Comparison of ENCODE assay signal across 1 cellular context in the genomic region with DNA sequence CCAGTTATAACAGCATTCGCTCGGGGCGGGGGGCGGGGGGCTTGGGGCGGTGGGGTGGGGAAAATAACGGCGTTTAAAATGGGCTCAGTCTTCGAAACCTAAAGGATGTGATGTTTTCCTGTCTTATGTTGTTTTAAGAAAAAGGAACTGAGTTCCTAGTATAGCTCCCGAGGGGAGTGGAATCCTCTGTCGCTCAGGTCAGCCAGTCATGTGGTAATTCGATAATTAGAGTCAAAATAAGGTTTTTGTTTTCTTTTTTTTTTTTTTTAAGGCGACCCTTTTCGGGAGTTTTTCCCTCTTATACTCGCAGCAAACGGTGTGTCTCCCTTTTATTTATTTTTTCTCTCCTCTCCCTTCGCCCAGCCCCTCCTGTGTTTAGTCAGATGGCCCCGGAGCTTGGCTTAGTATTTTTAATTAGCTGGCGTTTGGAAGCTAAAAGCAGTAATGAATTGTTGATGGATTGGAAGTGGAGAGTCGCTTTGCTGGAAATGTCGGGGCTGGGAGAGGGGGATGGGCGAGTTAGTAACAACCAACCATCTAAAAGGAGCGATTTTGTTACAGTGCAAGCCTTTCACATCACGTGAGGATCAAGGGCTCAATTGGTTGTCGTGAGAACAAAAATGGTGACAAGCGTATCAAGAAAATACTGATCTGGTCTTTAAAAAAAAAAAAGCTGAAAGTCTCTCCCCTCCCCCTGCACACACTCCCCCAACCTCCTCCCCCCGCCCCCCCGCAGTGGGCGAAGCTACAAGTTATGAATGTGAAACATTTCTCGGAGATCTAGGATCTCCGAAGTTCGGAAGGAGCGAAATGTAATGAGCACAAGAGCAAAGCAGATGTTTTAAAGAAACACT.
TF ChIP-seq lines count a peak whose summit lies in the region.

No MANE protein-coding gene starts in this region.

TF ChIP-seq in HEK293, 187 proteins besides CTCF, POLR2A, EP300 and RAD21 (continued from another document and continues in another):
- TF ChIP-seq, protein P1, sequence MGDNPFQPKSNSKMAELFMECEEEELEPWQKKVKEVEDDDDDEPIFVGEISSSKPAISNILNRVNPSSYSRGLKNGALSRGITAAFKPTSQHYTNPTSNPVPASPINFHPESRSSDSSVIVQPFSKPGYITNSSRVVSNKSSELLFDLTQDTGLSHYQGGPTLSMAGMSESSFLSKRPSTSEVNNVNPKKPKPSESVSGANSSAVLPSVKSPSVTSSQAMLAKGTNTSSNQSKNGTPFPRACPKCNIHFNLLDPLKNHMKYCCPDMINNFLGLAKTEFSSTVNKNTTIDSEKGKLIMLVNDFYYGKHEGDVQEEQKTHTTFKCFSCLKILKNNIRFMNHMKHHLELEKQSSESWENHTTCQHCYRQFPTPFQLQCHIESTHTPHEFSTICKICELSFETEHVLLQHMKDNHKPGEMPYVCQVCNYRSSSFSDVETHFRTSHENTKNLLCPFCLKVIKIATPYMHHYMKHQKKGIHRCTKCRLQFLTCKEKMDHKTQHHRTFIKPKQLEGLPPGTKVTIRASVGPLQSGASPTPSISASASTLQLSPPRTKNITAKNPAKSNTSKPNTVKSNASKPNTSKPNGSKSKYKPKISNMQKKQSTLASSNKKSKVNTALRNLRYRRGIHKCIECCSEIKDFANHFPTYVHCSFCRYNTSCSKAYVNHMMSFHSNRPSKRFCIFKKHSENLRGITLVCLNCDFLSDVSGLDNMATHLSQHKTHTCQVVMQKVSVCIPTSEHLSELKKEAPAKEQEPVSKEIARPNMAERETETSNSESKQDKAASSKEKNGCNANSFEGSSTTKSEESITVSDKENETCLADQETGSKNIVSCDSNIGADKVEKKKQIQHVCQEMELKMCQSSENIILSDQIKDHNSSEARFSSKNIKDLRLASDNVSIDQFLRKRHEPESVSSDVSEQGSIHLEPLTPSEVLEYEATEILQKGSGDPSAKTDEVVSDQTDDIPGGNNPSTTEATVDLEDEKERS (tag by site-specific recombination; IDR thresholded peaks at IDR 0.05) = no peak
- TF ChIP-seq, protein P2, sequence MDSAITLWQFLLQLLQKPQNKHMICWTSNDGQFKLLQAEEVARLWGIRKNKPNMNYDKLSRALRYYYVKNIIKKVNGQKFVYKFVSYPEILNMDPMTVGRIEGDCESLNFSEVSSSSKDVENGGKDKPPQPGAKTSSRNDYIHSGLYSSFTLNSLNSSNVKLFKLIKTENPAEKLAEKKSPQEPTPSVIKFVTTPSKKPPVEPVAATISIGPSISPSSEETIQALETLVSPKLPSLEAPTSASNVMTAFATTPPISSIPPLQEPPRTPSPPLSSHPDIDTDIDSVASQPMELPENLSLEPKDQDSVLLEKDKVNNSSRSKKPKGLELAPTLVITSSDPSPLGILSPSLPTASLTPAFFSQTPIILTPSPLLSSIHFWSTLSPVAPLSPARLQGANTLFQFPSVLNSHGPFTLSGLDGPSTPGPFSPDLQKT (IDR thresholded peaks at IDR 0.05; ENCODE audit: borderline replicate concordance, low read depth, low read length) = no peak
- no peak for TF ChIP-seq ZNF138 (tag by site-specific recombination; IDR thresholded peaks at IDR 0.05; ENCODE audit: borderline replicate concordance)
- TF ChIP-seq ZBTB17 (tag by site-specific recombination; IDR thresholded peaks at IDR 0.05) = peak; percentile 83
- TF ChIP-seq, protein P3, sequence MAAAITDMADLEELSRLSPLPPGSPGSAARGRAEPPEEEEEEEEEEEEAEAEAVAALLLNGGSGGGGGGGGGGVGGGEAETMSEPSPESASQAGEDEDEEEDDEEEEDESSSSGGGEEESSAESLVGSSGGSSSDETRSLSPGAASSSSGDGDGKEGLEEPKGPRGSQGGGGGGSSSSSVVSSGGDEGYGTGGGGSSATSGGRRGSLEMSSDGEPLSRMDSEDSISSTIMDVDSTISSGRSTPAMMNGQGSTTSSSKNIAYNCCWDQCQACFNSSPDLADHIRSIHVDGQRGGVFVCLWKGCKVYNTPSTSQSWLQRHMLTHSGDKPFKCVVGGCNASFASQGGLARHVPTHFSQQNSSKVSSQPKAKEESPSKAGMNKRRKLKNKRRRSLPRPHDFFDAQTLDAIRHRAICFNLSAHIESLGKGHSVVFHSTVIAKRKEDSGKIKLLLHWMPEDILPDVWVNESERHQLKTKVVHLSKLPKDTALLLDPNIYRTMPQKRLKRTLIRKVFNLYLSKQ (tag by site-specific recombination; IDR thresholded peaks at IDR 0.05; ENCODE audit: borderline replicate concordance) = no peak
- no peak for TF ChIP-seq ZNF548 (tag by site-specific recombination; IDR thresholded peaks at IDR 0.05)
- TF ChIP-seq ZNF175 (tag by site-specific recombination; IDR thresholded peaks at IDR 0.05) = no peak
- TF ChIP-seq GLIS1 (tag by site-specific recombination; IDR thresholded peaks at IDR 0.05) = peak; percentile 57
- TF ChIP-seq, protein P4, sequence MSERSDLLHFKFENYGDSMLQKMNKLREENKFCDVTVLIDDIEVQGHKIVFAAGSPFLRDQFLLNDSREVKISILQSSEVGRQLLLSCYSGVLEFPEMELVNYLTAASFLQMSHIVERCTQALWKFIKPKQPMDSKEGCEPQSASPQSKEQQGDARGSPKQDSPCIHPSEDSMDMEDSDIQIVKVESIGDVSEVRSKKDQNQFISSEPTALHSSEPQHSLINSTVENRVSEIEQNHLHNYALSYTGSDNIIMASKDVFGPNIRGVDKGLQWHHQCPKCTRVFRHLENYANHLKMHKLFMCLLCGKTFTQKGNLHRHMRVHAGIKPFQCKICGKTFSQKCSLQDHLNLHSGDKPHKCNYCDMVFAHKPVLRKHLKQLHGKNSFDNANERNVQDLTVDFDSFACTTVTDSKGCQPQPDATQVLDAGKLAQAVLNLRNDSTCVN (tag by site-specific recombination; optimal IDR thresholded peaks at IDR 0.05) = peak; percentile 16
- TF ChIP-seq ZNF211 (tag by site-specific recombination; IDR thresholded peaks at IDR 0.05; ENCODE audit: low read depth) = no peak
- peak; percentile 99 for TF ChIP-seq ZXDB (tag by site-specific recombination; IDR thresholded peaks at IDR 0.05)
- TF ChIP-seq ZNF549 (tag by site-specific recombination; IDR thresholded peaks at IDR 0.05) = no peak
- no peak for TF ChIP-seq ZNF19 (tag by site-specific recombination; IDR thresholded peaks at IDR 0.05; ENCODE audit: low read depth)
- TF ChIP-seq ZNF10 (tag by site-specific recombination; IDR thresholded peaks at IDR 0.05) = 0 out of 2 replicates have a peak, but pooled peaks have one; percentile 52
- TF ChIP-seq MYNN (tag by site-specific recombination; IDR thresholded peaks at IDR 0.05; ENCODE audit: borderline replicate concordance) = no peak
- peak; percentile 70 for TF ChIP-seq GFI1B (tag by site-specific recombination; IDR thresholded peaks at IDR 0.05)
- no peak for TF ChIP-seq ZNF792 (tag by site-specific recombination; IDR thresholded peaks at IDR 0.05)
- TF ChIP-seq BCL11A (tag by site-specific recombination; IDR thresholded peaks at IDR 0.05; ENCODE audit: low read depth) = peak; percentile 87
- no peak for TF ChIP-seq ZNF174 (tag by site-specific recombination; IDR thresholded peaks at IDR 0.05)
- TF ChIP-seq ZNF37A (tag by site-specific recombination; IDR thresholded peaks at IDR 0.05) = no peak
- TF ChIP-seq ZNF514 (tag by site-specific recombination; IDR thresholded peaks at IDR 0.05) = no peak
- peak; percentile 22; the same call in 1 of the 2 replicates for TF ChIP-seq GLI2 (tag by site-specific recombination; IDR thresholded peaks at IDR 0.05; ENCODE audit: borderline replicate concordance, low read depth)
- no peak; the same call in 1 of the 2 replicates for TF ChIP-seq GLIS2 (tag by site-specific recombination; IDR thresholded peaks at IDR 0.05)
- TF ChIP-seq ZNF747 (tag by site-specific recombination; IDR thresholded peaks at IDR 0.05) = no peak
- peak; percentile 93 for TF ChIP-seq BCL11B (tag by site-specific recombination; IDR thresholded peaks at IDR 0.05; ENCODE audit: low read depth)
- TF ChIP-seq ZNF366 (tag by site-specific recombination; conservative IDR thresholded peaks at IDR 0.05) = peak; percentile 76
- no peak for TF ChIP-seq ZNF677 (tag by site-specific recombination; IDR thresholded peaks at IDR 0.05)
- TF ChIP-seq ZNF433 (tag by site-specific recombination; IDR thresholded peaks at IDR 0.05; ENCODE audit: low read depth) = no peak
- TF ChIP-seq ZNF660 (tag by site-specific recombination; IDR thresholded peaks at IDR 0.05) = peak; percentile 50
- peak; percentile 93 for TF ChIP-seq ZSCAN23 (tag by site-specific recombination; IDR thresholded peaks at IDR 0.05)
- no peak for TF ChIP-seq ZNF830 (tag by site-specific recombination; IDR thresholded peaks at IDR 0.05; ENCODE audit: low read depth)
- no peak for TF ChIP-seq ZNF626 (tag by site-specific recombination; IDR thresholded peaks at IDR 0.05)
- TF ChIP-seq HOXA7 (CRISPR knock-in tag; IDR thresholded peaks at IDR 0.05; ENCODE audit: borderline replicate concordance) = no peak
- TF ChIP-seq ZNF791 (tag by site-specific recombination; IDR thresholded peaks at IDR 0.05) = no peak
- TF ChIP-seq ZNF670 (tag by site-specific recombination; IDR thresholded peaks at IDR 0.05; ENCODE audit: low read depth) = no peak
- TF ChIP-seq ZNF157 (tag by site-specific recombination; IDR thresholded peaks at IDR 0.05) = no peak
- no peak; the same call in 1 of the 2 replicates for TF ChIP-seq OVOL3 (tag by site-specific recombination; IDR thresholded peaks at IDR 0.05)
- no peak for TF ChIP-seq ZFP37 (tag by site-specific recombination; IDR thresholded peaks at IDR 0.05)
- no peak for TF ChIP-seq ZNF112 (tag by site-specific recombination; IDR thresholded peaks at IDR 0.05)
- TF ChIP-seq SALL2 (tag by site-specific recombination; IDR thresholded peaks at IDR 0.05; ENCODE audit: borderline replicate concordance) = no peak
- TF ChIP-seq ZBTB20 (tag by site-specific recombination; IDR thresholded peaks at IDR 0.05) = no peak; the same call in 1 of the 2 replicates
- no peak for TF ChIP-seq ZNF221 (tag by site-specific recombination; IDR thresholded peaks at IDR 0.05; ENCODE audit: borderline replicate concordance)
- TF ChIP-seq ZNF561 (tag by site-specific recombination; IDR thresholded peaks at IDR 0.05; ENCODE audit: borderline replicate concordance) = peak; percentile 83
- no peak for TF ChIP-seq ZNF239 (tag by site-specific recombination; IDR thresholded peaks at IDR 0.05)
- TF ChIP-seq IKZF3 (tag by site-specific recombination; IDR thresholded peaks at IDR 0.05) = peak; percentile 99
- TF ChIP-seq ZSCAN30 (tag by site-specific recombination; IDR thresholded peaks at IDR 0.05) = peak; percentile 82
- no peak for TF ChIP-seq ZNF529 (tag by site-specific recombination; IDR thresholded peaks at IDR 0.05; ENCODE audit: insufficient replicate concordance)
- TF ChIP-seq ZFP3 (tag by site-specific recombination; IDR thresholded peaks at IDR 0.05; ENCODE audit: low read depth) = 0 out of 2 replicates have a peak, but pooled peaks have one; percentile 32
- peak; percentile 70 for TF ChIP-seq ZNF76 (tag by site-specific recombination; IDR thresholded peaks at IDR 0.05; ENCODE audit: borderline replicate concordance, low read depth)
- peak; percentile 54 for TF ChIP-seq SP3 (tag by site-specific recombination; IDR thresholded peaks at IDR 0.05)
- no peak for TF ChIP-seq ZNF768 (tag by site-specific recombination; IDR thresholded peaks at IDR 0.05)
- no peak for TF ChIP-seq ZNF555 (tag by site-specific recombination; conservative IDR thresholded peaks at IDR 0.05)
- no peak for TF ChIP-seq ZNF521 (tag by site-specific recombination; IDR thresholded peaks at IDR 0.05)
- TF ChIP-seq, protein P5, sequence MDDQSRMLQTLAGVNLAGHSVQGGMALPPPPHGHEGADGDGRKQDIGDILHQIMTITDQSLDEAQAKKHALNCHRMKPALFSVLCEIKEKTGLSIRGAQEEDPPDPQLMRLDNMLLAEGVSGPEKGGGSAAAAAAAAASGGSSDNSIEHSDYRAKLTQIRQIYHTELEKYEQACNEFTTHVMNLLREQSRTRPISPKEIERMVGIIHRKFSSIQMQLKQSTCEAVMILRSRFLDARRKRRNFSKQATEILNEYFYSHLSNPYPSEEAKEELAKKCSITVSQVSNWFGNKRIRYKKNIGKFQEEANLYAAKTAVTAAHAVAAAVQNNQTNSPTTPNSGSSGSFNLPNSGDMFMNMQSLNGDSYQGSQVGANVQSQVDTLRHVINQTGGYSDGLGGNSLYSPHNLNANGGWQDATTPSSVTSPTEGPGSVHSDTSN (CRISPR knock-in tag; IDR thresholded peaks at IDR 0.05) = no peak
- no peak for TF ChIP-seq HOXD13 (CRISPR knock-in tag; IDR thresholded peaks at IDR 0.05; ENCODE audit: borderline replicate concordance)
- peak; percentile 85; the same call in 1 of the 2 replicates for TF ChIP-seq ZBTB7A (tag by site-specific recombination; IDR thresholded peaks at IDR 0.05; ENCODE audit: low read depth)
- TF ChIP-seq ZNF610 (tag by site-specific recombination; IDR thresholded peaks at IDR 0.05; ENCODE audit: borderline replicate concordance) = no peak
- no peak for TF ChIP-seq MEIS1 (CRISPR knock-in tag; IDR thresholded peaks at IDR 0.05; ENCODE audit: borderline replicate concordance)
- TF ChIP-seq, protein P6, sequence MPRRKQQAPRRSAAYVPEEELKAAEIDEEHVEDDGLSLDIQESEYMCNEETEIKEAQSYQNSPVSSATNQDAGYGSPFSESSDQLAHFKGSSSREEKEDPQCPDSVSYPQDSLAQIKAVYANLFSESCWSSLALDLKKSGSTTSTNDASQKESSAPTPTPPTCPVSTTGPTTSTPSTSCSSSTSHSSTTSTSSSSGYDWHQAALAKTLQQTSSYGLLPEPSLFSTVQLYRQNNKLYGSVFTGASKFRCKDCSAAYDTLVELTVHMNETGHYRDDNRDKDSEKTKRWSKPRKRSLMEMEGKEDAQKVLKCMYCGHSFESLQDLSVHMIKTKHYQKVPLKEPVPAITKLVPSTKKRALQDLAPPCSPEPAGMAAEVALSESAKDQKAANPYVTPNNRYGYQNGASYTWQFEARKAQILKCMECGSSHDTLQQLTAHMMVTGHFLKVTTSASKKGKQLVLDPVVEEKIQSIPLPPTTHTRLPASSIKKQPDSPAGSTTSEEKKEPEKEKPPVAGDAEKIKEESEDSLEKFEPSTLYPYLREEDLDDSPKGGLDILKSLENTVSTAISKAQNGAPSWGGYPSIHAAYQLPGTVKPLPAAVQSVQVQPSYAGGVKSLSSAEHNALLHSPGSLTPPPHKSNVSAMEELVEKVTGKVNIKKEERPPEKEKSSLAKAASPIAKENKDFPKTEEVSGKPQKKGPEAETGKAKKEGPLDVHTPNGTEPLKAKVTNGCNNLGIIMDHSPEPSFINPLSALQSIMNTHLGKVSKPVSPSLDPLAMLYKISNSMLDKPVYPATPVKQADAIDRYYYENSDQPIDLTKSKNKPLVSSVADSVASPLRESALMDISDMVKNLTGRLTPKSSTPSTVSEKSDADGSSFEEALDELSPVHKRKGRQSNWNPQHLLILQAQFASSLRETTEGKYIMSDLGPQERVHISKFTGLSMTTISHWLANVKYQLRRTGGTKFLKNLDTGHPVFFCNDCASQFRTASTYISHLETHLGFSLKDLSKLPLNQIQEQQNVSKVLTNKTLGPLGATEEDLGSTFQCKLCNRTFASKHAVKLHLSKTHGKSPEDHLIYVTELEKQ (tag by site-specific recombination; IDR thresholded peaks at IDR 0.05; ENCODE audit: borderline replicate concordance) = peak; percentile 99
- no peak for TF ChIP-seq KLF9 (tag by site-specific recombination; IDR thresholded peaks at IDR 0.05; ENCODE audit: low read depth)
- TF ChIP-seq, protein P7, sequence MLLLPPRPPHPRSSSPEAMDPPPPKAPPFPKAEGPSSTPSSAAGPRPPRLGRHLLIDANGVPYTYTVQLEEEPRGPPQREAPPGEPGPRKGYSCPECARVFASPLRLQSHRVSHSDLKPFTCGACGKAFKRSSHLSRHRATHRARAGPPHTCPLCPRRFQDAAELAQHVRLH (tag by site-specific recombination; IDR thresholded peaks at IDR 0.05) = peak; percentile 85
- no peak for TF ChIP-seq ZNF560 (tag by site-specific recombination; IDR thresholded peaks at IDR 0.05; ENCODE audit: borderline replicate concordance)
- TF ChIP-seq ZNF266 (tag by site-specific recombination; IDR thresholded peaks at IDR 0.05; ENCODE audit: low read depth) = no peak
